In genomic region chr10:8393531-8393930, GRCh38 we compare ENCODE assay signal across 16 cellular contexts.
"Had no signal": no experiment of that assay in that cellular context is flagged by ENCODE, and none has a peak within 500 bp of the region (broad histone marks: within the 10 kb centered on the region; RNA-seq: fewer than 3 reads in every experiment).

No MANE protein-coding gene starts in this region.

- ATAC-seq: activated naive CD8-positive, alpha-beta T cell treated with anti-CD3 and anti-CD28 coated beads, Interleukin-2, amount 50 U/mL, for 24 hours; gastrocnemius medialis; left lung; mucosa of descending colon; naive thymus-derived CD4-positive, alpha-beta T cell had no signal

- H3K9ac ChIP-seq: parathyroid adenoma had no signal

- H3K9me3 ChIP-seq: ascending aorta, gastrocnemius medialis, left lung, mucosa of descending colon, neutrophil, uterus had no signal

- H3K79me2 ChIP-seq: parathyroid adenoma had no signal

- H2AFZ ChIP-seq: parathyroid adenoma had no signal

- H3K36me3 ChIP-seq: ascending aorta, gastrocnemius medialis, left lung, neutrophil, uterus had no signal

- H3K4me1 ChIP-seq: ascending aorta, gastrocnemius medialis, left lung, parathyroid adenoma, uterus had no signal

- H3K27me3 ChIP-seq: ascending aorta, gastrocnemius medialis, left lung, neutrophil, uterus had no signal

- H3K4me3 ChIP-seq: ascending aorta, gastrocnemius medialis, left lung, mucosa of descending colon, uterus had no signal

- H3K27ac ChIP-seq: ascending aorta, gastrocnemius medialis, left lung, neutrophil, parathyroid adenoma, uterus had no signal

- DNase-seq: activated CD4-positive, alpha-beta T cell treated with anti-CD3 and anti-CD28 coated beads, Interleukin-2, amount 50 U/mL, for 4 hours; activated CD4-positive, CD25-positive, alpha-beta regulatory T cell treated with anti-CD3 and anti-CD28 coated beads, Interleukin-2, amount 50 U/mL, for 72 hours; activated naive CD4-positive, alpha-beta T cell; activated naive CD8-positive, alpha-beta T cell treated with anti-CD3 and anti-CD28 coated beads, Interleukin-2, amount 50 U/mL, for 24 hours; activated T-cell treated with anti-CD3 and anti-CD28 coated beads for 4 hours; gastrocnemius medialis; left lung; mucosa of descending colon; naive thymus-derived CD4-positive, alpha-beta T cell; retina; stimulated activated CD4-positive, alpha-beta T cell treated with anti-CD3 and anti-CD28 coated beads, Interleukin-12 subunit alpha, Interleukin-12 subunit beta, amount 100 ng/mL, for 4 hours; stimulated activated CD4-positive, alpha-beta T cell treated with anti-CD3 and anti-CD28 coated beads, Interleukin-2, amount 100 ng/mL, for 24 hours; uterus had no signal
